Comparison of ENCODE assay signal across 29 cellular contexts in the genomic region with DNA sequence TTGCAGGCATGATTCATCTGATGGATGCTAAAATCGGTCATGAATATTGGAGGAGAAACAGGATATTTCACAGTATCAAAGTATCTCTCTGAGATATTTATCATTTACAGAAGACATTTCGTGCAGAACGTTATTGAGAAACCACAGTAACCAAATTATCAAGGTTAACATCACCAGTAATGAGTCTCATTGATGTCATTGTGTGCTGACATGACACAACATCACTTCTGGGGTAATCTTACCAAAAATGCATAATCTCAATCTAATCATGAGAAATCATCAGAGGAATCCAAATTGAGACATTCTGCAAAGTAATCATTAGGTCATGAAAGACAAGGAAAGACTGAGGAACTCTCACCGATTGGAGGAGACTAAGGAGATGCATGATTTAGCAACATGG.
"Had no signal": no experiment of that assay in that cellular context is flagged by ENCODE, and none has a peak within 500 bp of the region (broad histone marks: within the 10 kb centered on the region; RNA-seq: fewer than 3 reads in every experiment).

No MANE protein-coding gene starts in this region.

- H3K9me3 Mint-ChIP-seq: immature natural killer cell; mesothelial cell of epicardium; naive thymus-derived CD8-positive, alpha-beta T cell; nephron; neural crest cell; stimulated activated effector memory CD8-positive, alpha-beta T cell treated with anti-CD3 and anti-CD28 coated beads, Interleukin-12 subunit alpha, Interleukin-12 subunit beta, amount 100 ng/mL, for 72 hours; stimulated activated naive CD8-positive, alpha-beta T cell treated with anti-CD3 and anti-CD28 coated beads, Interleukin-15, Interleukin-2, amounts not matched to agents 100 ng/mL and 50 ng/mL, for 24 hours had no signal

- H3K27ac ChIP-seq: left ventricle myocardium inferior, pancreas, prostate gland, sigmoid colon, spleen, suprapubic skin, thoracic aorta, tibial artery, upper lobe of right lung had no signal

- H3K27ac Mint-ChIP-seq: immature natural killer cell; mesothelial cell of epicardium; naive thymus-derived CD8-positive, alpha-beta T cell; nephron; stimulated activated effector memory CD8-positive, alpha-beta T cell treated with anti-CD3 and anti-CD28 coated beads, Interleukin-12 subunit alpha, Interleukin-12 subunit beta, amount 100 ng/mL, for 72 hours; stimulated activated naive CD8-positive, alpha-beta T cell treated with anti-CD3 and anti-CD28 coated beads, Interleukin-15, Interleukin-2, amounts not matched to agents 100 ng/mL and 50 ng/mL, for 24 hours had no signal

- H3K27me3 ChIP-seq: pancreas, sigmoid colon, suprapubic skin, tibial artery, upper lobe of right lung had no signal

- H3K36me3 Mint-ChIP-seq: mesothelial cell of epicardium; naive thymus-derived CD8-positive, alpha-beta T cell; stimulated activated effector memory CD8-positive, alpha-beta T cell treated with anti-CD3 and anti-CD28 coated beads, Interleukin-12 subunit alpha, Interleukin-12 subunit beta, amount 100 ng/mL, for 72 hours had no signal

- H3K4me1 ChIP-seq: left ventricle myocardium inferior, pancreas, prostate gland, sigmoid colon, spleen, suprapubic skin, tibial artery, upper lobe of right lung had no signal

- H3K4me1 Mint-ChIP-seq: immature natural killer cell; mesothelial cell of epicardium; naive thymus-derived CD8-positive, alpha-beta T cell; nephron; neural crest cell; stimulated activated effector memory CD8-positive, alpha-beta T cell treated with anti-CD3 and anti-CD28 coated beads, Interleukin-12 subunit alpha, Interleukin-12 subunit beta, amount 100 ng/mL, for 72 hours had no signal

- H3K4me3 Mint-ChIP-seq: immature natural killer cell; mesothelial cell of epicardium; naive thymus-derived CD8-positive, alpha-beta T cell; nephron; neural crest cell; stimulated activated effector memory CD8-positive, alpha-beta T cell treated with anti-CD3 and anti-CD28 coated beads, Interleukin-12 subunit alpha, Interleukin-12 subunit beta, amount 100 ng/mL, for 72 hours; stimulated activated naive CD8-positive, alpha-beta T cell treated with anti-CD3 and anti-CD28 coated beads, Interleukin-15, Interleukin-2, amounts not matched to agents 100 ng/mL and 50 ng/mL, for 24 hours had no signal

- H3K4me3 ChIP-seq: left ventricle myocardium inferior, lung, mucosa of descending colon, pancreas, prostate gland, sigmoid colon, spleen, suprapubic skin, thoracic aorta, tibial artery, upper lobe of right lung had no signal

- ATAC-seq: left colon; mucosa of descending colon; naive thymus-derived CD8-positive, alpha-beta T cell; pancreas; right cardiac atrium; stimulated activated effector memory CD8-positive, alpha-beta T cell treated with anti-CD3 and anti-CD28 coated beads, Interleukin-12 subunit alpha, Interleukin-12 subunit beta, amount 100 ng/mL, for 72 hours; upper lobe of right lung had no signal

- H3K36me3 ChIP-seq: left ventricle myocardium inferior, pancreas, prostate gland, sigmoid colon, spleen, suprapubic skin, thoracic aorta, tibial artery, upper lobe of right lung had no signal

- H3K9me3 ChIP-seq: left ventricle myocardium inferior, mucosa of descending colon, pancreas, prostate gland, sigmoid colon, spleen, suprapubic skin, thoracic aorta, tibial artery, upper lobe of right lung had no signal

- DNase-seq: hypothalamus; immature natural killer cell; kidney; left colon; left ventricle myocardium inferior; mesendoderm; mucosa of descending colon; naive thymus-derived CD8-positive, alpha-beta T cell; nucleus accumbens; pancreas; posterior cingulate gyrus; retina; right cardiac atrium; sigmoid colon; small intestine; spleen; stimulated activated CD4-positive, alpha-beta T cell treated with anti-CD3 and anti-CD28 coated beads, Interleukin-4, amount 100 ng/mL, for 24 hours; stimulated activated naive CD4-positive, alpha-beta T cell; tibial artery; upper lobe of right lung had no signal
